Comparison of ENCODE assay signal across 20 cellular contexts in genomic region chr9:5122542-5122941, GRCh38.
DNase-seq lines count a peak whose midpoint lies in the region; ATAC-seq, FAIRE-seq and TF ChIP-seq lines count a peak whose summit lies in the region.
"Had no signal": no experiment of that assay in that cellular context is flagged by ENCODE, and none has a peak within 500 bp of the region (broad histone marks: within the 10 kb centered on the region; RNA-seq: fewer than 3 reads in every experiment).

No MANE protein-coding gene starts in this region.

- H3K4me2 ChIP-seq in A549 (no peak overlapping the region), IMR-90 (ENCODE audit: low read depth, low read length) (no peak overlapping the region), K562 (ENCODE audit: insufficient read depth, low read length) (no peak overlapping the region)
- H3K4me2 ChIP-seq: BLaER1 had no signal

- no peak overlapping the region for H2BK20ac ChIP-seq in IMR-90 (ENCODE audit: low read depth, low read length)

- H3K4ac ChIP-seq in IMR-90 (ENCODE audit: low read depth, low read length): no peak overlapping the region

- dilution Hi-C loops in IMR-90 (cut with HindIII; ENCODE audit: low sequenced_read_pairs, unreplicated experiment): no loop called here

- H2AFZ ChIP-seq in IMR-90 (replicated peaks; ENCODE audit: low read length, poor library complexity): no peak overlapping the region
- H2AFZ ChIP-seq in K562 (ENCODE audit: low read depth, low read length): no peak overlapping the region

- H3K9me1 ChIP-seq in IMR-90 (ENCODE audit: insufficient read depth, low read length): no peaks in the 10 kb centered on the region
- no peaks in the 10 kb centered on the region for H3K9me1 ChIP-seq in K562 (ENCODE audit: control insufficient read depth, insufficient read depth, low read length)

- in situ Hi-C loops in IMR-90 (cut with MboI; ENCODE audit: low sequenced_read_pairs) (no loop called here), K562 (cut with MboI) (no loop called here)

- H3K18ac ChIP-seq in IMR-90 (ENCODE audit: low read depth, low read length): no peak overlapping the region

- H3K4me1 ChIP-seq in A549 (no peaks in the 10 kb centered on the region), IMR-90 (ENCODE audit: control insufficient read depth, insufficient read depth, low read length) (no peaks in the 10 kb centered on the region), K562 (replicated peaks in 1 of 2; ENCODE audit: control insufficient read depth in 2 of 2, insufficient read depth in 2 of 2, low read length in 2 of 2) (no peaks in the 10 kb centered on the region)
- H3K4me1 ChIP-seq: Caco-2 had no signal

- POLR2A ChIA-PET in A549 (lab: Yijun Ruan, JAX): no interaction called here
- POLR2A ChIA-PET in IMR-90 (lab: Charles Lee; ENCODE audit: unreplicated experiment): no interaction called here
- POLR2A ChIA-PET in K562 (lab: Yijun Ruan, JAX): interaction anchor here (0.7 kb wide), 1 partner anchor 506 kb away, joined by 3 read pairs; no protein-coding TSS in a partner anchor

- no peak overlapping the region for H3K14ac ChIP-seq in IMR-90 (replicated peaks; ENCODE audit: low read depth, low read length)

- H2AK9ac ChIP-seq in IMR-90 (replicated peaks; ENCODE audit: low read depth, low read length, poor library complexity): no peak overlapping the region

- no peak overlapping the region for H3K27ac ChIP-seq in A549
- H3K27ac ChIP-seq in IMR-90 (ENCODE audit: insufficient read depth, low read length): no peak overlapping the region
- H3K27ac ChIP-seq in K562 (ENCODE audit: extremely low read depth, low read depth, low read length): no peak overlapping the region
- H3K27ac ChIP-seq: BLaER1, C4-2B had no signal

- no peaks in the 10 kb centered on the region for H3K27me3 ChIP-seq in IMR-90 (ENCODE audit: control insufficient read depth, insufficient read depth, low read length)
- no peaks in the 10 kb centered on the region for H3K27me3 ChIP-seq in K562 (ENCODE audit: control insufficient read depth in 2 of 2, insufficient read depth in 2 of 2, low read length in 2 of 2)
- H3K27me3 ChIP-seq: BLaER1 had no signal

- no peaks in the 10 kb centered on the region for H4K20me1 ChIP-seq in IMR-90 (ENCODE audit: insufficient read depth, low read length)
- no peaks in the 10 kb centered on the region for H4K20me1 ChIP-seq in K562 (replicated peaks; ENCODE audit: control insufficient read depth, insufficient read depth, low read length)
- H4K20me1 ChIP-seq: BLaER1 had no signal

- no peak overlapping the region for H2BK120ac ChIP-seq in IMR-90 (ENCODE audit: low read depth, low read length)

- TF ChIP-seq CTCF in A549 (IDR thresholded peaks at IDR 0.05): no peak
- TF ChIP-seq CTCF in IMR-90 (conservative IDR thresholded peaks at IDR 0.05; ENCODE audit: low read depth, low read length): no peak
- TF ChIP-seq CTCF in K562 (IDR thresholded peaks at IDR 0.05 in 2 of 3, conservative IDR thresholded peaks at IDR 0.05 in 1 of 3; ENCODE audit: insufficient read depth in 2 of 3, low read depth in 1 of 3, low read length in 3 of 3): no peak

- H4K91ac ChIP-seq in IMR-90 (ENCODE audit: insufficient read depth, low read depth, low read length): no peak overlapping the region

- no peak overlapping the region for H3K56ac ChIP-seq in IMR-90 (ENCODE audit: extremely low read depth, insufficient read depth, low read length)

- no peak for TF ChIP-seq POLR2A in A549 (IDR thresholded peaks at IDR 0.05; ENCODE audit: low read length)
- no peak for TF ChIP-seq POLR2A in IMR-90 (IDR thresholded peaks at IDR 0.05; ENCODE audit: low read depth, low read length)
- no peak for TF ChIP-seq POLR2A in K562 (conservative IDR thresholded peaks at IDR 0.05)

- intact Hi-C loops in IMR-90 (cut with micrococcal nuclease): no loop called here
- intact Hi-C loops in K562 (cut with micrococcal nuclease): no loop called here
- intact Hi-C loops in posterior cingulate gyrus (cut with DNase I): no loop called here
- intact Hi-C loops in left cardiac atrium (cut with DNase I): no loop called here

- no peak for TF ChIP-seq EP300 in A549 (IDR thresholded peaks at IDR 0.05)
- no peak for TF ChIP-seq EP300 in K562 (IDR thresholded peaks at IDR 0.05; ENCODE audit: low read length)

- no peaks in the 10 kb centered on the region for H3K79me1 ChIP-seq in IMR-90 (ENCODE audit: low read depth in 1 of 2, low read length in 2 of 2)

- FAIRE-seq in A549 (lab: Jason Lieb, UNC) (no peak), K562 (lab: Jason Lieb, UNC) (no peak)
- FAIRE-seq: G401.6, GM12892, H54 had no signal

- H2AK5ac ChIP-seq in IMR-90 (ENCODE audit: low read depth, low read length): no peak overlapping the region

- 72% methylated on average over 3 of the region's 3 CpGs for WGBS in A549 (ENCODE audit: missing lambda C conversion rate)
- no CpG with 5 or more reads among the region's 3 CpGs for WGBS in IMR-90 (ENCODE audit: extremely low coverage in 2 of 2, insufficient read length in 1 of 2), 2 experiments
- WGBS in K562 (ENCODE audit: insufficient coverage, low coverage, missing lambda C conversion rate): 91% methylated on average over 3 of the region's 3 CpGs

- H4K8ac ChIP-seq in IMR-90 (ENCODE audit: low read depth in 2 of 2, low read length in 2 of 2): no peak overlapping the region

- DNase-seq in A549 (ENCODE audit: low read depth in 1 of 2, low spot score in 1 of 2): no peak
- DNase-seq in IMR-90: no peak
- no peak for DNase-seq in K562 (ENCODE audit: extremely low read depth in 1 of 4, low spot score in 3 of 4)
- DNase-seq in kidney tubule cell (ENCODE audit: low spot score): peak; percentile 5
- DNase-seq in posterior cingulate gyrus: no peak
- no peak for DNase-seq in occipital lobe (lab: John Stamatoyannopoulos, UW)
- no peak for DNase-seq in left cardiac atrium
- DNase-seq: Caco-2; CD4-positive, CD25-positive, alpha-beta regulatory T cell; CD8-positive, alpha-beta T cell; DMS153; DND-41; GOT3; HFFc6 had no signal

- no peak overlapping the region for H4K5ac ChIP-seq in IMR-90 (ENCODE audit: low read depth, low read length)

- no peaks in the 10 kb centered on the region for H3K36me3 ChIP-seq in IMR-90 (ENCODE audit: control insufficient read depth, insufficient read depth, low read length)
- peaks cover 42% of the 10 kb centered on the region for H3K36me3 ChIP-seq in K562 (ENCODE audit: control insufficient read depth, insufficient read depth, low read length)
- H3K36me3 ChIP-seq: HAP-1 had no signal

- no peak overlapping the region for H3K9ac ChIP-seq in IMR-90 (ENCODE audit: low read depth, low read length)
- H3K9ac ChIP-seq in K562 (ENCODE audit: insufficient read depth in 1 of 2, low read depth in 2 of 2, low read length in 2 of 2): no peak overlapping the region
- H3K9ac ChIP-seq: BLaER1 had no signal

- no peak overlapping the region for H2BK5ac ChIP-seq in IMR-90 (ENCODE audit: low read depth, low read length, poor library complexity, severe bottlenecking)

- BruUV-seq in IMR-90 (replicated peaks; lab: Mats Ljungman, UMichigan) (no TSS peak), K562 (replicated peaks; lab: Mats Ljungman, UMichigan) (no TSS peak)

- H2BK15ac ChIP-seq in IMR-90 (ENCODE audit: low read depth, low read length): no peak overlapping the region

- no peak overlapping the region for H3K23ac ChIP-seq in IMR-90 (ENCODE audit: low read depth, low read length)

- ATAC-seq in A549 (no peak), IMR-90 (ENCODE audit: low read depth) (no peak), K562 (no peak), left cardiac atrium (no peak)
- ATAC-seq: CD8-positive, alpha-beta T cell had no signal

- no peaks in the 10 kb centered on the region for H3K79me2 ChIP-seq in K562 (ENCODE audit: control insufficient read depth, insufficient read depth, low read length)

- H3K4me3 ChIP-seq in A549: no peak overlapping the region
- H3K4me3 ChIP-seq in IMR-90 (ENCODE audit: insufficient read depth, low read depth, low read length): no peak overlapping the region
- H3K4me3 ChIP-seq in K562: no peak overlapping the region
- H3K4me3 ChIP-seq: BLaER1, HAP-1 had no signal

- CTCF ChIA-PET in A549 (lab: Yijun Ruan, JAX) (no interaction called here), IMR-90 (lab: Yijun Ruan, JAX) (interaction anchor here (1.0 kb wide), 1 partner anchor 17 kb away, joined by 3 read pairs; no protein-coding TSS in a partner anchor), K562 (lab: Yijun Ruan, JAX; ENCODE audit: low intra/inter-chr PET ratio) (no interaction called here)

- H3K9me3 ChIP-seq in A549 (no peaks in the 10 kb centered on the region), IMR-90 (ENCODE audit: control insufficient read depth, insufficient read depth, low read length) (no peaks in the 10 kb centered on the region), K562 (replicated peaks; ENCODE audit: control insufficient read depth, insufficient read depth, low read depth, low read length) (no peaks in the 10 kb centered on the region)
- H3K9me3 ChIP-seq: Caco-2, HAP-1 had no signal

- TF ChIP-seq RAD21 in A549 (conservative IDR thresholded peaks at IDR 0.05 in 1 of 2, IDR thresholded peaks at IDR 0.05 in 1 of 2) (no peak), IMR-90 (IDR thresholded peaks at IDR 0.05; ENCODE audit: low read length) (no peak), K562 (CRISPR knock-in tag; conservative IDR thresholded peaks at IDR 0.05 in 1 of 2, IDR thresholded peaks at IDR 0.05 in 1 of 2) (no peak)

TF ChIP-seq in A549, 52 proteins besides CTCF, POLR2A, EP300 and RAD21 (continues in another document):
- TF ChIP-seq MAFK (IDR thresholded peaks at IDR 0.05; ENCODE audit: partially characterized antibody): peak; percentile 80
- TF ChIP-seq PHF8 (IDR thresholded peaks at IDR 0.05; ENCODE audit: borderline replicate concordance, low read depth): no peak
- TF ChIP-seq MAX (IDR thresholded peaks at IDR 0.05): no peak
- TF ChIP-seq CBX8 (IDR thresholded peaks at IDR 0.05): no peak

TF ChIP-seq in IMR-90, 13 proteins besides CTCF, POLR2A, EP300 and RAD21:
- TF ChIP-seq RFX5 (IDR thresholded peaks at IDR 0.05; ENCODE audit: low read depth, low read length): no peak
- TF ChIP-seq MAFK (IDR thresholded peaks at IDR 0.05; ENCODE audit: low read depth, low read length): peak; percentile 78
- no peak for TF ChIP-seq RCOR1 (IDR thresholded peaks at IDR 0.05; ENCODE audit: insufficient replicate concordance, low read length)

TF ChIP-seq in K562, 482 proteins besides CTCF, POLR2A, EP300 and RAD21:
- TF ChIP-seq MEF2D (tag; conservative IDR thresholded peaks at IDR 0.05; ENCODE audit: low read depth) (no peak), ZNF316 (IDR thresholded peaks at IDR 0.05) (peak; percentile 62), ZNF263 (CRISPR knock-in tag; IDR thresholded peaks at IDR 0.05; ENCODE audit: borderline replicate concordance) (no peak), MAFG (tag; conservative IDR thresholded peaks at IDR 0.05) (0 out of 2 replicates have a peak, but pooled peaks have one; percentile 35), NUFIP1 (IDR thresholded peaks at IDR 0.05; ENCODE audit: partially characterized antibody) (no peak), NCOA6 (IDR thresholded peaks at IDR 0.05) (no peak), ETS2 (tag; IDR thresholded peaks at IDR 0.05; ENCODE audit: borderline replicate concordance, poor library complexity, severe bottlenecking) (no peak), ZC3H8 (IDR thresholded peaks at IDR 0.05) (no peak), C11orf30 (IDR thresholded peaks at IDR 0.05; ENCODE audit: low read depth) (peak; percentile 33; the same call in 1 of the 2 replicates)

Comparison
In these comparisons a context has a peak if more than half of its experiments do, and no peak if none do; other contexts are left out.
1. Of the 35 proteins assayed by ChIP-seq in both K562 and A549: peak only in K562: none; only in A549: MAFK; in both: none; in neither: 34.